28 cellular contexts compared by ENCODE assay signal in the genomic region with DNA sequence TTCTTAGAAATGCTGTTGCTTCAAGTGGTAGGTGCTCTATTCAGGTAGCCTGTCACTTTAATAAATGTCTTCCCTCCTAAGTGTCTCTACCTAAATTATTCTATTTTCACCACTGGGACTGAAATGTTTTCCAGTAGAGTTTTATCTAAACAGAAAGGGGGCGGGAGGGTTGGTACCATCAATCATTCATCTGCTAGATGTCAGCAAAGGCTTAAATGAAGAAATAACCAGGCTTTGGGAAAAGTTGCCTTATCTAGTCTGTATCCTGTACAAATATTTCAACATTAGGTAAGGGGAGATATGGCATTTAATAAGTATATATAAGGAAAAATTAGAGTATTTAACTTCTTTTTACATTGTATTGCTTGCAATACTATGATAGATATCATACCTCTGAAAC.
"Had no signal": no experiment of that assay in that cellular context is flagged by ENCODE, and none has a peak within 500 bp of the region (broad histone marks: within the 10 kb centered on the region; RNA-seq: fewer than 3 reads in every experiment).

No MANE protein-coding gene starts in this region.

- H3K4me3 ChIP-seq: coronary artery, dorsolateral prefrontal cortex, esophagus squamous epithelium, gastrocnemius medialis, heart right ventricle, left ventricle myocardium inferior, lower lobe of right lung, mucosa of descending colon had no signal

- H3K27me3 ChIP-seq: dorsolateral prefrontal cortex, esophagus squamous epithelium, gastrocnemius medialis, heart right ventricle had no signal

- H3K4me1 ChIP-seq: gastrocnemius medialis, lower lobe of right lung had no signal

- H3K36me3 ChIP-seq: esophagus squamous epithelium, gastrocnemius medialis, heart right ventricle, left ventricle myocardium inferior, lower lobe of right lung had no signal

- H3K27ac ChIP-seq: coronary artery, dorsolateral prefrontal cortex, epithelial cell of prostate, esophagus squamous epithelium, gastrocnemius medialis, heart right ventricle, left ventricle myocardium inferior, lower lobe of right lung had no signal

- ATAC-seq: effector memory CD8-positive, alpha-beta T cell; esophagus mucosa; gastrocnemius medialis; heart right ventricle; lower lobe of right lung; mucosa of descending colon; naive thymus-derived CD8-positive, alpha-beta T cell had no signal

- FAIRE-seq: colon, endometrium, islet of Langerhans, keratinocyte had no signal

- DNase-seq: dermis blood vessel endothelial cell; dorsolateral prefrontal cortex; effector CD4-positive, alpha-beta T cell; effector memory CD8-positive, alpha-beta T cell; endodermal cell; erythroblast; esophagus squamous epithelium; foreskin fibroblast; foreskin melanocyte; gastrocnemius medialis; glutamatergic neuron; head of caudate nucleus; heart right ventricle; hippocampal formation; left cardiac atrium; left ventricle myocardium inferior; lower lobe of right lung; mesenchymal stem cell; mucosa of descending colon; naive B cell; naive thymus-derived CD8-positive, alpha-beta T cell had no signal

- H3K9me3 ChIP-seq: esophagus squamous epithelium, gastrocnemius medialis, heart right ventricle, left ventricle myocardium inferior, lower lobe of right lung, mucosa of descending colon had no signal
